In the genomic region with DNA sequence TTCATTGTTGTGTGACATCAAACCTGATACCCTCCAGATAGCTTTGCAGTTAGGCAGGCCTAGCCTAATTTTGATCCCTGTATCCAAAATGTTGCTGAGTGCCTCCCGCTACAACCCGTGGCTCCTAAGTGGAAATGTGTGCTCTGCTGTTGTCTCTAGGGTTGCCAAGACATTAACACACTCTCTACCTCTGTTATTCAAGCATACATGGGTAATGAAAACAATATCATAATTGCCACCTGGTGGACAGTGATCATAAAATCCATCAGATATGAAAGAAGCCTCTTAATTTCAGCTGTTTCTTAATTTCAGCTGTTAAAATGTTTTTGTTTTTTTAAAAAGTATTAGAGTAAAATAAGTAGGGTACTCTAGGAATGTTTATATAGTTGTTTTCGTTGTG, we compare ENCODE assay signal across 8 cellular contexts.
A peak's percentile ranks its signal among the peaks of the same experiment; 100 is the strongest.
DNase-seq lines count a peak whose midpoint lies in the region; ATAC-seq and TF ChIP-seq lines count a peak whose summit lies in the region.

No MANE protein-coding gene starts in this region.

- peaks cover 18% of the 10 kb centered on the region for H3K4me1 Mint-ChIP-seq in dendritic cell treated with granulocyte-macrophage colony-stimulating factor and Interleukin-4, amounts not matched to agents 40 ng/mL and 50 ng/mL, for 4 days (ENCODE audit: low read depth)
- H3K4me1 Mint-ChIP-seq in progenitor cell of endocrine pancreas (ENCODE audit: low read depth), result peaks cover 35% of the 10 kb centered on the region
- H3K4me1 Mint-ChIP-seq in naive thymus-derived CD8-positive, alpha-beta T cell, result no peaks in the 10 kb centered on the region

- peak overlapping the region; percentile 58 for H3K27ac Mint-ChIP-seq in dendritic cell treated with granulocyte-macrophage colony-stimulating factor and Interleukin-4, amounts not matched to agents 40 ng/mL and 50 ng/mL, for 4 days
- peak overlapping the region; percentile 79 for H3K27ac Mint-ChIP-seq in progenitor cell of endocrine pancreas
- peak overlapping the region in 1 of 10 donors; percentile 61 for H3K27ac Mint-ChIP-seq in naive thymus-derived CD8-positive, alpha-beta T cell

- H3K27me3 Mint-ChIP-seq in dendritic cell treated with granulocyte-macrophage colony-stimulating factor and Interleukin-4, amounts not matched to agents 40 ng/mL and 50 ng/mL, for 4 days, result no peaks in the 10 kb centered on the region
- no peaks in the 10 kb centered on the region for H3K27me3 Mint-ChIP-seq in progenitor cell of endocrine pancreas
- no peaks in the 10 kb centered on the region for H3K27me3 Mint-ChIP-seq in naive thymus-derived CD8-positive, alpha-beta T cell

- ATAC-seq in naive thymus-derived CD8-positive, alpha-beta T cell, result no peak
- no peak for ATAC-seq in GM19467 (IDR thresholded peaks at IDR 0.05; ENCODE audit: unreplicated experiment)

- TF ChIP-seq CTCF in progenitor cell of endocrine pancreas (IDR thresholded peaks at IDR 0.05; ENCODE audit: unreplicated experiment), result peak; percentile 30

- intact Hi-C loops in dendritic cell treated with granulocyte-macrophage colony-stimulating factor and Interleukin-4, amounts not matched to agents 40 ng/mL and 50 ng/mL, for 4 days (cut with micrococcal nuclease), result loop anchor here (5.0 kb wide), 1 partner anchor 41 kb away; no protein-coding TSS in a partner anchor

- DNase-seq in DMS153 (lab: John Stamatoyannopoulos, UW) (peak; percentile 28), DMS153 treated with DMSO at 0.1 percent for 48 hours (lab: John Stamatoyannopoulos, UW; ENCODE audit: unreplicated experiment) (no peak), NCI-H2081 treated with DMSO at 0.1 percent for 48 hours (lab: John Stamatoyannopoulos, UW) (peak; percentile 71), progenitor cell of endocrine pancreas (ENCODE audit: low spot score, unreplicated experiment) (no peak)
- no peak for DNase-seq in naive thymus-derived CD8-positive, alpha-beta T cell
- DNase-seq in activated CD4-positive, CD25-positive, alpha-beta regulatory T cell treated with anti-CD3 and anti-CD28 coated beads, Interleukin-2, amount 50 U/mL, for 72 hours, result no peak

- POLR2A ChIA-PET in naive thymus-derived CD8-positive, alpha-beta T cell (lab: Charles Lee), result no interaction called here

- peaks cover 9% of the 10 kb centered on the region for H3K9me3 Mint-ChIP-seq in dendritic cell treated with granulocyte-macrophage colony-stimulating factor and Interleukin-4, amounts not matched to agents 40 ng/mL and 50 ng/mL, for 4 days
- H3K9me3 Mint-ChIP-seq in progenitor cell of endocrine pancreas (ENCODE audit: low read depth), result peaks cover 6% of the 10 kb centered on the region
- H3K9me3 Mint-ChIP-seq in naive thymus-derived CD8-positive, alpha-beta T cell, result peaks cover 0 to 1% (median 0%) of the 10 kb centered on the region in 9 donors

- no peak overlapping the region for H3K4me3 Mint-ChIP-seq in dendritic cell treated with granulocyte-macrophage colony-stimulating factor and Interleukin-4, amounts not matched to agents 40 ng/mL and 50 ng/mL, for 4 days
- H3K4me3 Mint-ChIP-seq in progenitor cell of endocrine pancreas (ENCODE audit: low read depth), result no peak overlapping the region
- no peak overlapping the region for H3K4me3 Mint-ChIP-seq in naive thymus-derived CD8-positive, alpha-beta T cell

- H3K36me3 Mint-ChIP-seq in dendritic cell treated with granulocyte-macrophage colony-stimulating factor and Interleukin-4, amounts not matched to agents 40 ng/mL and 50 ng/mL, for 4 days (ENCODE audit: low read depth), result no peaks in the 10 kb centered on the region
- H3K36me3 Mint-ChIP-seq in progenitor cell of endocrine pancreas (ENCODE audit: insufficient read depth), result peaks cover 24% of the 10 kb centered on the region
- no peaks in the 10 kb centered on the region for H3K36me3 Mint-ChIP-seq in naive thymus-derived CD8-positive, alpha-beta T cell

Comparison
In these comparisons a context has a peak if more than half of its experiments do, and no peak if none do; other contexts are left out.
1. DNase-seq: peak in DMS153 (single experiment) and NCI-H2081 treated with DMSO at 0.1 percent for 48 hours (single experiment); none in DMS153 treated with DMSO at 0.1 percent for 48 hours (single experiment), progenitor cell of endocrine pancreas (single experiment), naive thymus-derived CD8-positive, alpha-beta T cell (0 of 10) and activated CD4-positive, CD25-positive, alpha-beta regulatory T cell treated with anti-CD3 and anti-CD28 coated beads, Interleukin-2, amount 50 U/mL, for 72 hours (single experiment).